7 cellular contexts compared by ENCODE assay signal in the genomic region with DNA sequence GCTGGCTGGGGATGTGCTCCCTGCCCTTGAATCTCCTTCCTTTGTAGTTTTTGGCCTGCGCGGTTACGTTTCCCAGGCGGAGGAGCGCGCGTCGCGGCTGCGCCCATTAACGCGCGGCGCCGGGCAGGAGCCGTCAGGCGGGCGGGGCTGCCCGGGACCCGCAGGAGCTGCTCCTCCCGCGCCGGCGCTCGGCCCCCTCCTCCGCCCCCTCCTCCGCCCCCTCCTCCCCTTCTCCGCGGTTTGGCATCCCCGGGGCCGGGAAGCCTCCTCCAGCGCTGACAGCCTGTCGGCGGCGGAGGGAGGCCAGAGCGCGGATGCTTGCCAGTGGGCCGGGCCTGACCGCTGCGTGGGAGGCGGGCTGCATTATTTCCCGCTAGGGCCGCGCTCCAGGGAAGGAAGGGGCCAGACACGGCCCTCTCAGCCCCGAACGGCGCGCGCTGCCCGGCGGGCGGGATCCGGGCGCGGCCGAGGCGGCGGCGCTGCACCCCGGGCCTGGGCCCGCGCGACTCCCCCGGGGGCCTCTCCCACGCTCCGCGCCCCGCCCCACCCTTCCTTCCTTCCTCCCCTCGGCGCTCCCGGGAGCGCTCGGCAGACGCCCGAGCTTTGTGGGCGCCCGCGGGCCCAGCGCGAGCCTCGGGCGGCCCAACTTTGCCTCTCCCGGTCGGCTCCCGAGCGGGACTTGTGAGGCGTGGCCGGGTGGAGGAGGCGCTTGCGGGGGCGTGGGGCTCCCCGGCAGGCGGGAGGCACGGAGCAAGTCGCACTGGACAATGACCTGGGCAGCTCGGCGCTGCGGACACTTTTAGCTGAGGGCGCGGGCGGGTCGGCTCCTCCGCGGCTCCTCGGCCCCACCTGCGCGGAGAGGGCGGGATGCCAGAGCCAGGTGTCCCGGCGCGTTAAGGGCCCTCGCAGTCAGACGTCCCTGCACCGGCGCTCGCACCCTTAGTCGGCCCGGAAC. TPM values are rescaled to one million over a fixed set of nuclear protein-coding genes. Genes with fewer than 3 reads are reported as not detected.
A peak's percentile ranks its signal among the peaks of the same experiment; 100 is the strongest.
DNase-seq lines count a peak whose midpoint lies in the region; ATAC-seq and TF ChIP-seq lines count a peak whose summit lies in the region.

Gene DCLK2, plus strand, starts transcription at position 405 of the 955 bp plus-strand sequence. CDS start 583 bp downstream, outside the sequence.

- H3K9me3 ChIP-seq in prostate gland = no peaks in the 10 kb centered on the region

- DNase-seq in G401 (ENCODE audit: low spot score) (peak; percentile 77), NCI-H82 treated with DMSO at 0.1 percent for 48 hours (lab: John Stamatoyannopoulos, UW; ENCODE audit: unreplicated experiment) (peak; percentile 8), hippocampal formation (lab: John Stamatoyannopoulos, UW) (peak; percentile 71 to 77), prostate gland (ENCODE audit: low spot score) (peak; percentile 35), SIG-M5 treated with dmso at 0.1 percent for 504 hours (lab: John Stamatoyannopoulos, UW; ENCODE audit: unreplicated experiment) (no peak)

- peak within 1 kb of the TSS; percentile 54 to 58 for H3K4me3 ChIP-seq in prostate gland

- no peaks in the 10 kb centered on the region for H3K36me3 ChIP-seq in prostate gland

- peaks cover 19% of the 10 kb centered on the region for H3K36me3 Mint-ChIP-seq in brain

- peak within 1 kb of the TSS; percentile 89 to 98 (median 97) for H3K27ac Mint-ChIP-seq in brain

- peaks cover 8% of the 10 kb centered on the region for H3K27me3 Mint-ChIP-seq in brain

- in situ Hi-C loops in G401 (cut with HindIII; ENCODE audit: low sequenced_read_pairs) = no loop called here

- intact Hi-C loops in prostate gland (cut with DNase I) = loop anchor here (2.0 to 10.0 kb wide), 4 partner anchors 56 to 164 kb away; no protein-coding TSS in a partner anchor

- H3K9me3 Mint-ChIP-seq in brain = peaks cover 0 to 9% (median 0%) of the 10 kb centered on the region in 5 experiments

- H3K27ac ChIP-seq in prostate gland = peak within 1 kb of the TSS; percentile 77 to 81

- peak within 1 kb of the TSS; percentile 79 to 98 (median 91) for H3K4me3 Mint-ChIP-seq in brain

- WGBS in prostate gland = under 1% methylated on average over 80 of the region's 119 CpGs

- H3K4me1 ChIP-seq in prostate gland (replicated peaks) = no peaks in the 10 kb centered on the region

- peak; percentile 2 for ATAC-seq in HG03442 (IDR thresholded peaks at IDR 0.05; ENCODE audit: unreplicated experiment)

- H3K27me3 ChIP-seq in prostate gland (replicated peaks; ENCODE audit: insufficient read depth) = no peaks in the 10 kb centered on the region

- TF ChIP-seq POLR2A in prostate gland (IDR thresholded peaks at IDR 0.05) = no peak

- peaks cover 57% of the 10 kb centered on the region for H3K4me1 Mint-ChIP-seq in brain

- no peak for TF ChIP-seq CTCF in brain (conservative IDR thresholded peaks at IDR 0.05)
- no peak for TF ChIP-seq CTCF in prostate gland (IDR thresholded peaks at IDR 0.05)

RNA-seq across cellular contexts. Expression of gene DCLK2, which starts in this region (rescaled TPM):
- total RNA-seq in G401 (2014; rRNA removed; shearing (Covaris generic)) = 0.06 and 0.10 TPM in 2 replicates
- polyA plus RNA-seq in brain (ENCODE audit: insufficient read depth, low read depth, low replicate concordance) = 37.4 TPM
- total RNA-seq in prostate gland = 10 to 100 TPM in 1 of 2 donors, 1 to 10 TPM in 1; 3.3 to 18.6 TPM

Comparison
In these comparisons a context has a peak if more than half of its experiments do, and no peak if none do; other contexts are left out.
1. Peak in DNase-seq in G401; RNA of the gene not detected or under 1 TPM.